In genomic region chr16:55370762-55371482, GRCh38 we compare ENCODE assay signal across 10 cellular contexts. TPM values are rescaled to one million over a fixed set of nuclear protein-coding genes. Genes with fewer than 3 reads are reported as not detected.
A peak's percentile ranks its signal among the peaks of the same experiment; 100 is the strongest.
DNase-seq lines count a peak whose midpoint lies in the region; ATAC-seq and TF ChIP-seq lines count a peak whose summit lies in the region.
"Had no signal": no experiment of that assay in that cellular context is flagged by ENCODE, and none has a peak within 500 bp of the region (broad histone marks: within the 10 kb centered on the region; RNA-seq: fewer than 3 reads in every experiment).

No MANE protein-coding gene starts in this region.

- H3K27ac ChIP-seq in adrenal gland (no peak overlapping the region), right cardiac atrium (ENCODE audit: low read length) (no peak overlapping the region)
- H3K27ac ChIP-seq: SK-N-MC had no signal

- TF ChIP-seq RAD21 in Ishikawa (IDR thresholded peaks at IDR 0.05; ENCODE audit: low read depth) = peak; percentile 21; the same call in 1 of the 2 replicates

- TF ChIP-seq EP300 in Ishikawa (IDR thresholded peaks at IDR 0.05; ENCODE audit: borderline replicate concordance) = no peak

- TF ChIP-seq CTCF in adrenal gland (IDR thresholded peaks at IDR 0.05) (peak in 3 of 6 experiments; percentile 25 to 41 (median 39)), retinal pigment epithelial cell (conservative IDR thresholded peaks at IDR 0.05; ENCODE audit: low read depth, low read length) (peak; percentile 12)

- no peaks in the 10 kb centered on the region for H3K4me1 ChIP-seq in adrenal gland (replicated peaks in 1 of 2)
- no peaks in the 10 kb centered on the region for H3K4me1 ChIP-seq in right cardiac atrium (ENCODE audit: control insufficient read depth, insufficient read depth, low read length)

- H3K9me3 ChIP-seq in adrenal gland (replicated peaks in 1 of 3) (no peaks in the 10 kb centered on the region), right cardiac atrium (ENCODE audit: control insufficient read depth, low read length) (no peaks in the 10 kb centered on the region)

- peak; percentile 89 for ATAC-seq in right cardiac atrium
- no peak for ATAC-seq in HG03439 (IDR thresholded peaks at IDR 0.05; ENCODE audit: unreplicated experiment)

- TF ChIP-seq POLR2A in adrenal gland (IDR thresholded peaks at IDR 0.05) = no peak

- peak; percentile 35 for DNase-seq in EH (ENCODE audit: low read depth)
- DNase-seq in adrenal gland = peak; percentile 26 to 82 (median 43)
- peak; percentile 63 to 88 (median 86) for DNase-seq in right cardiac atrium
- DNase-seq in retinal pigment epithelial cell (ENCODE audit: low read depth) = no peak
- DNase-seq in stimulated activated CD4-positive, alpha-beta T cell treated with anti-CD3 and anti-CD28 coated beads, Interleukin-4, amount 100 ng/mL, for 24 hours = no peak
- DNase-seq in activated effector memory CD4-positive, alpha-beta T cell treated with Interleukin-2 at 50 U/mL for 16 hours = no peak

- intact Hi-C loops in adrenal gland (cut with DNase I) (no loop called here), right cardiac atrium (cut with DNase I) (no loop called here)

- H3K4me3 ChIP-seq in adrenal gland = no peak overlapping the region
- no peak overlapping the region for H3K4me3 ChIP-seq in right cardiac atrium (ENCODE audit: low read length)
- no peak overlapping the region for H3K4me3 ChIP-seq in retinal pigment epithelial cell (ENCODE audit: low read length)
- H3K4me3 ChIP-seq: SK-N-MC had no signal

- 12 to 24% (median 13%) methylated on average over 17 to 26 of the region's 26 CpGs for WGBS in adrenal gland, 4 donors
- WGBS in right cardiac atrium = 10% methylated on average over 26 of the region's 26 CpGs

- H3K27me3 ChIP-seq in adrenal gland = peaks cover 11% of the 10 kb centered on the region
- H3K27me3 ChIP-seq in right cardiac atrium (ENCODE audit: control insufficient read depth, insufficient read depth) = no peaks in the 10 kb centered on the region

- no peaks in the 10 kb centered on the region for H3K36me3 ChIP-seq in adrenal gland (replicated peaks in 1 of 2)

TF ChIP-seq in Ishikawa, 13 proteins besides CTCF, POLR2A, EP300 and RAD21:
- TF ChIP-seq ZBTB7A (IDR thresholded peaks at IDR 0.05; ENCODE audit: low read depth) = no peak
- TF ChIP-seq CEBPB (IDR thresholded peaks at IDR 0.05) = no peak
- TF ChIP-seq TEAD4 (IDR thresholded peaks at IDR 0.05) = no peak
- TF ChIP-seq REST (IDR thresholded peaks at IDR 0.05; ENCODE audit: low read depth) = no peak
- TF ChIP-seq CREB1 (IDR thresholded peaks at IDR 0.05; ENCODE audit: low read depth) = no peak
- no peak for TF ChIP-seq NFIC (IDR thresholded peaks at IDR 0.05)
- no peak for TF ChIP-seq YY1 (IDR thresholded peaks at IDR 0.05; ENCODE audit: low read depth)
- TF ChIP-seq TAF1 (IDR thresholded peaks at IDR 0.05; ENCODE audit: low read depth) = no peak
- TF ChIP-seq USF1 (IDR thresholded peaks at IDR 0.05) = no peak
- TF ChIP-seq FOXM1 (IDR thresholded peaks at IDR 0.05; ENCODE audit: borderline replicate concordance, low read depth) = no peak
- TF ChIP-seq TCF12 (IDR thresholded peaks at IDR 0.05; ENCODE audit: low read depth) = no peak
- TF ChIP-seq EGR1 (IDR thresholded peaks at IDR 0.05) = no peak
- no peak for TF ChIP-seq MAX (IDR thresholded peaks at IDR 0.05)
TF ChIP-seq in Ishikawa: peak in this region for 0.

RNA-seq across cellular contexts. Expression of gene IRX6, which starts 46.9 kb away (rescaled TPM):
- under 1 TPM in 1 of 8 donors, not detected in 7; 0.13 TPM for total RNA-seq in adrenal gland
- under 1 TPM in 1 of 3 donors, not detected in 2; 0.61 TPM for polyA plus RNA-seq in adrenal gland
- total RNA-seq in right cardiac atrium = under 1 TPM in 1 of 4 donors, not detected in 3; 0.19 TPM
- 0.02 TPM for polyA plus RNA-seq in right cardiac atrium
- total RNA-seq: pulmonary artery endothelial cell had no signal

Comparison
In these comparisons a context has a peak if more than half of its experiments do, and no peak if none do; other contexts are left out.
1. DNase-seq: peak in EH (single experiment), adrenal gland (7 of 7) and right cardiac atrium (3 of 3); none in retinal pigment epithelial cell (single experiment), stimulated activated CD4-positive, alpha-beta T cell treated with anti-CD3 and anti-CD28 coated beads, Interleukin-4, amount 100 ng/mL, for 24 hours (single experiment) and activated effector memory CD4-positive, alpha-beta T cell treated with Interleukin-2 at 50 U/mL for 16 hours (single experiment).